Comparison of ENCODE assay signal across 30 cellular contexts in the genomic region with DNA sequence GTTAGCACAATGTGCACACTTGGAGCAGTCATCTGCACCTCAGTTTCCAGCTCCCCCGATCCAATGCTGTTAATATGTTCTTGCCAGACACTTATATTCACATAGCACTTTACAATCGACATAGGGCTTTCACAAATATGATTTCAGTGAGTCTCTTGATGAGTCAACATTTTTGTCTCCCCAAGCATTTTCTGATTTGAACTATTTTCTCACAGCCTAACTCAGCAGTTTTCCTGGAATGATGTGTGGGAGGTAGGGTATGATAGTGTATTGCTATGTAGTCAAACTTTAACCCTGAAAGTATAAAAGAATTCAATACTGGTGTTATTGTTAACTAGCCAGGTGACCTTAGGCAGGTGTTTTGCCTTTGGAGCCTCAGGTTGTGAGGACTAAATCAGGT.
DNase-seq lines count a peak whose midpoint lies in the region; ATAC-seq and TF ChIP-seq lines count a peak whose summit lies in the region.
"Had no signal": no experiment of that assay in that cellular context is flagged by ENCODE, and none has a peak within 500 bp of the region (broad histone marks: within the 10 kb centered on the region; RNA-seq: fewer than 3 reads in every experiment).

No MANE protein-coding gene starts in this region.

- no peaks in the 10 kb centered on the region for H3K36me3 ChIP-seq in MM.1S (replicated peaks; ENCODE audit: insufficient read depth, low read length)
- H3K36me3 ChIP-seq in brain microvascular endothelial cell (replicated peaks) = no peaks in the 10 kb centered on the region
- H3K36me3 ChIP-seq: cardiac muscle cell, MG63, right lobe of liver, SJCRH30, tibial artery, vagina had no signal

- H3K27me3 ChIP-seq in MM.1S (replicated peaks; ENCODE audit: insufficient read depth, low read length) = no peaks in the 10 kb centered on the region
- no peaks in the 10 kb centered on the region for H3K27me3 ChIP-seq in brain microvascular endothelial cell (replicated peaks)
- H3K27me3 ChIP-seq: cardiac muscle cell, MG63, right lobe of liver, SJCRH30, stomach, tibial artery, vagina had no signal

- H2AFZ ChIP-seq in MM.1S (ENCODE audit: low read length) = no peak overlapping the region

- no peaks in the 10 kb centered on the region for H4K20me1 ChIP-seq in MM.1S (ENCODE audit: insufficient read depth, low read length)

- no peaks in the 10 kb centered on the region for H3K79me2 ChIP-seq in MM.1S (ENCODE audit: low read length)

- DNase-seq in MM.1S (peak; percentile 50), brain microvascular endothelial cell (peak; percentile 14), iris pigment epithelial cell (ENCODE audit: low read depth) (peak; percentile 44), left colon (no peak), NCI-H526 treated with DMSO at 0.1 percent for 48 hours (lab: John Stamatoyannopoulos, UW) (no peak)
- DNase-seq: activated CD4-positive, alpha-beta T cell treated with anti-CD3 and anti-CD28 coated beads for 36 hours; activated CD8-positive, alpha-beta memory T cell treated with anti-CD3 and anti-CD28 coated beads, Interleukin-2, amount 50 U/mL, for 48 hours; activated CD8-positive, alpha-beta T cell treated with anti-CD3 and anti-CD28 coated beads for 36 hours; activated naive CD4-positive, alpha-beta T cell treated with anti-CD3 and anti-CD28 coated beads, Interleukin-2, amount 10 ng/mL, durations not matched to agents 7 days and 5 days; C1 segment of cervical spinal cord; DMS153; effector CD8-positive, alpha-beta T cell; islet precursor cell; KBM-7; MG63; NCI-H1417 treated with DMSO at 0.1 percent for 48 hours; NCI-H2029 treated with DMSO at 0.1 percent for 48 hours; right lobe of liver; SJCRH30; stimulated activated CD4-positive, alpha-beta T cell treated with anti-CD3 and anti-CD28 coated beads, Interleukin-4, amount 100 ng/mL, for 1 hour; stomach; T1000; tibial artery had no signal

- H3K27ac ChIP-seq in MM.1S (ENCODE audit: low read length) = peak overlapping the region; percentile 70; the same call in 1 of the 2 replicates
- no peak overlapping the region for H3K27ac ChIP-seq in brain microvascular endothelial cell
- H3K27ac ChIP-seq: cardiac muscle cell, coronary artery, epithelial cell of prostate, right lobe of liver, SJCRH30, stomach, tibial artery, vagina, VCaP had no signal

- H3K9me2 ChIP-seq in MM.1S (replicated peaks; ENCODE audit: insufficient read depth, low read length) = no peaks in the 10 kb centered on the region

- TF ChIP-seq CTCF in MM.1S (IDR thresholded peaks at IDR 0.05; ENCODE audit: low read length) (no peak), brain microvascular endothelial cell (IDR thresholded peaks at IDR 0.05; ENCODE audit: low read depth, low read length, missing control alignments) (no peak)

- H3K9me3 ChIP-seq in MM.1S (replicated peaks; ENCODE audit: insufficient read depth, low read length) = no peaks in the 10 kb centered on the region
- H3K9me3 ChIP-seq: MG63, right lobe of liver, SJCRH30, tibial artery, vagina had no signal

- H3K4me3 ChIP-seq in MM.1S (ENCODE audit: low read length) (no peak overlapping the region), brain microvascular endothelial cell (ENCODE audit: low read depth, low read length) (no peak overlapping the region)
- H3K4me3 ChIP-seq: cardiac muscle cell, coronary artery, MG63, right lobe of liver, SJCRH30, stomach, tibial artery, vagina had no signal

- peaks cover 66% of the 10 kb centered on the region for H3K4me1 ChIP-seq in MM.1S (ENCODE audit: low read length)
- H3K4me1 ChIP-seq: right lobe of liver, SJCRH30, stomach, tibial artery, vagina had no signal

- intact Hi-C loops in left colon (cut with DNase I, micrococcal nuclease) = no loop called here

- in situ Hi-C loops in brain microvascular endothelial cell (cut with HindIII; ENCODE audit: low pct_ligation_motif_present, low sequenced_read_pairs) = no loop called here

- no peak overlapping the region for H3K9ac ChIP-seq in MM.1S (ENCODE audit: low read length)

- peaks cover 14% of the 10 kb centered on the region for H3F3A ChIP-seq in MM.1S (ENCODE audit: insufficient read depth, low read length)

- no peak for ATAC-seq in left colon
- ATAC-seq in HG03442 (IDR thresholded peaks at IDR 0.05; ENCODE audit: unreplicated experiment) = no peak
- no peak for ATAC-seq in HG03196 (IDR thresholded peaks at IDR 0.05; ENCODE audit: unreplicated experiment)
- ATAC-seq: activated CD4-positive, alpha-beta T cell treated with anti-CD3 and anti-CD28 coated beads for 36 hours; activated CD8-positive, alpha-beta T cell treated with anti-CD3 and anti-CD28 coated beads for 36 hours had no signal

- peak overlapping the region; percentile 54; the same call in 1 of the 2 replicates for H3K4me2 ChIP-seq in MM.1S (ENCODE audit: low read depth, low read length)

Comparison
In these comparisons a context has a peak if more than half of its experiments do, and no peak if none do; other contexts are left out.
1. DNase-seq: peak in MM.1S (single experiment), brain microvascular endothelial cell (single experiment) and iris pigment epithelial cell (single experiment); none in left colon (0 of 2) and NCI-H526 treated with DMSO at 0.1 percent for 48 hours (single experiment).